In the genomic region with DNA sequence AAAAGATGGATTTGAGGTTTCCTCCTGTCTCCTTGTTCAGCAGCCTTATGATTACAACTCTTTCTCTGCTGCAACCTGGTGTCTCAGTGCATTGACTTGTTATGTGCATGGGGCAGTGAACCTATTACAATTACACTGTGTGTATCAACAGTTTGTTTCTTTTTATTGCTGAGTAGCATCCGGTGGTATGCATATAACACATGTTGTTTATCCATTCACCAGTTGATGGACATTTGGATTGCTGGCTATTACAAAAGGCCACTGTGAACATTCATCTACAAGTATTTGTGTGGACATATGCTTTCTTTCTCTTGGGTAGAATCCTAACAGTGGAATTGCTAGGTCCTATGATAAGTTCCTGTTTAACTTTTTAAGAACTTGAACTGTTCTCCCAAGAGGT, we compare ENCODE assay signal across 34 cellular contexts.
"Had no signal": no experiment of that assay in that cellular context is flagged by ENCODE, and none has a peak within 500 bp of the region (broad histone marks: within the 10 kb centered on the region; RNA-seq: fewer than 3 reads in every experiment).

No MANE protein-coding gene starts in this region.

- H3K36me3 ChIP-seq: brain microvascular endothelial cell, SJCRH30 had no signal

- H3K9ac ChIP-seq: SK-N-SH had no signal

- ATAC-seq: activated CD8-positive, alpha-beta T cell treated with anti-CD3 and anti-CD28 coated beads for 36 hours; activated T-cell treated with anti-CD3 and anti-CD28 coated beads, Interleukin-2, amount 50 U/mL, for 72 hours; activated T-helper 17 cell treated with anti-CD3 and anti-CD28 coated beads, Interleukin-2, amount 50 U/mL, for 72 hours; Panc1; T-helper 17 cell had no signal

- H3K27me3 ChIP-seq: brain microvascular endothelial cell, SJCRH30 had no signal

- H3K27ac ChIP-seq: brain microvascular endothelial cell, SJCRH30, VCaP had no signal

- DNase-seq: activated CD4-positive, alpha-beta T cell treated with anti-CD3 and anti-CD28 coated beads for 1 hour; activated CD4-positive, alpha-beta T cell treated with anti-CD3 and anti-CD28 coated beads for 48 hours; activated CD4-positive, CD25-positive, alpha-beta regulatory T cell; activated CD8-positive, alpha-beta T cell treated with anti-CD3 and anti-CD28 coated beads for 36 hours; activated effector memory CD4-positive, alpha-beta T cell treated with anti-CD3 and anti-CD28 coated beads, Interleukin-2, amount 50 U/mL, for 16 hours; activated naive CD4-positive, alpha-beta T cell; activated naive CD4-positive, alpha-beta T cell treated with anti-CD3 and anti-CD28 coated beads, Interleukin-2, amount 50 U/mL, for 16 hours; activated naive CD8-positive, alpha-beta T cell treated with anti-CD3 and anti-CD28 coated beads for 36 hours; activated T-cell treated with anti-CD3 and anti-CD28 coated beads, Interleukin-2, amount 50 U/mL, for 1 hour; activated T-cell treated with anti-CD3 and anti-CD28 coated beads, Interleukin-2, amount 50 U/mL, for 72 hours; amniotic stem cell; aorta; brain microvascular endothelial cell; central memory CD4-positive, alpha-beta T cell; KG1; NCI-H1092 treated with DMSO at 0.1 percent for 48 hours; NCI-H1417; NCI-H146; NCI-H187; NCI-H2029 treated with DMSO at 0.1 percent for 48 hours; NCI-H2107; NCI-H2171; NCI-H226; NCI-H446 treated with DMSO at 0.1 percent for 48 hours; NCI-H524; NCI-H69; NCI-H82; SHP77; SJCRH30; SK-N-SH; T-helper 17 cell had no signal

- H3K4me2 ChIP-seq: SK-N-SH had no signal

- H3K9me3 ChIP-seq: SJCRH30, SK-N-SH had no signal

- H3K4me3 ChIP-seq: SJCRH30 had no signal

- H3K4me1 ChIP-seq: SJCRH30 had no signal
